ENCODE assay signal across 10 cellular contexts in genomic region chr11:96134622-96135021, GRCh38.
A peak's percentile ranks its signal among the peaks of the same experiment; 100 is the strongest.
DNase-seq lines count a peak whose midpoint lies in the region; ATAC-seq lines count a peak whose summit lies in the region.
"Had no signal": no experiment of that assay in that cellular context is flagged by ENCODE, and none has a peak within 500 bp of the region (broad histone marks: within the 10 kb centered on the region; RNA-seq: fewer than 3 reads in every experiment).

No MANE protein-coding gene starts in this region.

- DNase-seq in activated T-cell treated with anti-CD3 and anti-CD28 coated beads, Interleukin-2, amount 50 U/mL, for 24 hours, result no peak
- DNase-seq in activated T-cell treated with anti-CD3 and anti-CD28 coated beads, Interleukin-2, amount 50 U/mL, for 72 hours, result no peak
- DNase-seq in MV-4-11 (lab: John Stamatoyannopoulos, UW) (peak; percentile 87), fibroblast of peridontal ligament (ENCODE audit: extremely low read depth) (peak; percentile 60), NCI-H69 (lab: John Stamatoyannopoulos, UW) (no peak), globus pallidus (ENCODE audit: low spot score) (no peak), NCI-H1105 (lab: John Stamatoyannopoulos, UW) (no peak)
- DNase-seq: MM.1S had no signal

- no peaks in the 10 kb centered on the region for H3K36me3 ChIP-seq in subcutaneous abdominal adipose tissue (ENCODE audit: control insufficient read depth in 5 of 5, insufficient read depth in 5 of 5, low read length in 5 of 5)

- H3K4me3 Mint-ChIP-seq in activated T-cell treated with anti-CD3 and anti-CD28 coated beads, Interleukin-2, amount 50 U/mL, for 24 hours, result no peak overlapping the region
- no peak overlapping the region for H3K4me3 Mint-ChIP-seq in activated T-cell treated with anti-CD3 and anti-CD28 coated beads, Interleukin-2, amount 50 U/mL, for 72 hours

- no peaks in the 10 kb centered on the region for H3K9me3 ChIP-seq in subcutaneous abdominal adipose tissue (ENCODE audit: control insufficient read depth in 5 of 5, low read length in 5 of 5)

- peaks cover 76% of the 10 kb centered on the region for H3K4me1 Mint-ChIP-seq in activated T-cell treated with anti-CD3 and anti-CD28 coated beads, Interleukin-2, amount 50 U/mL, for 24 hours (ENCODE audit: low read depth)
- H3K4me1 Mint-ChIP-seq in activated T-cell treated with anti-CD3 and anti-CD28 coated beads, Interleukin-2, amount 50 U/mL, for 72 hours (ENCODE audit: low read depth), result peaks cover 81% of the 10 kb centered on the region

- peak overlapping the region; percentile 38 for H3K27ac ChIP-seq in subcutaneous abdominal adipose tissue (ENCODE audit: low read depth, low read length)
- H3K27ac ChIP-seq: SK-N-MC had no signal

- no peak overlapping the region for H3K4me3 ChIP-seq in subcutaneous abdominal adipose tissue (ENCODE audit: low read depth in 1 of 5, low read length in 5 of 5)
- H3K4me3 ChIP-seq: SK-N-MC had no signal

- H3K27me3 ChIP-seq in subcutaneous abdominal adipose tissue (ENCODE audit: control insufficient read depth in 5 of 5, insufficient read depth in 4 of 5, low read length in 5 of 5), result no peaks in the 10 kb centered on the region

- H3K36me3 Mint-ChIP-seq in activated T-cell treated with anti-CD3 and anti-CD28 coated beads, Interleukin-2, amount 50 U/mL, for 24 hours (ENCODE audit: low read depth), result peaks cover 55% of the 10 kb centered on the region
- H3K36me3 Mint-ChIP-seq in activated T-cell treated with anti-CD3 and anti-CD28 coated beads, Interleukin-2, amount 50 U/mL, for 72 hours (ENCODE audit: insufficient read depth in 2 of 2), result peaks cover 4 to 18% of the 10 kb centered on the region in 2 donors

- peaks cover 0 to 29% (median 19%) of the 10 kb centered on the region in 5 donors for H3K4me1 ChIP-seq in subcutaneous abdominal adipose tissue (ENCODE audit: control insufficient read depth in 5 of 5, insufficient read depth in 5 of 5, low read length in 5 of 5)

- H3K9ac ChIP-seq in subcutaneous abdominal adipose tissue (ENCODE audit: low read length in 5 of 5), result no peak overlapping the region

- H3K27ac Mint-ChIP-seq in activated T-cell treated with anti-CD3 and anti-CD28 coated beads, Interleukin-2, amount 50 U/mL, for 24 hours, result peak overlapping the region; percentile 50
- H3K27ac Mint-ChIP-seq in activated T-cell treated with anti-CD3 and anti-CD28 coated beads, Interleukin-2, amount 50 U/mL, for 72 hours, result no peak overlapping the region

- no peaks in the 10 kb centered on the region for H3K27me3 Mint-ChIP-seq in activated T-cell treated with anti-CD3 and anti-CD28 coated beads, Interleukin-2, amount 50 U/mL, for 24 hours
- no peaks in the 10 kb centered on the region for H3K27me3 Mint-ChIP-seq in activated T-cell treated with anti-CD3 and anti-CD28 coated beads, Interleukin-2, amount 50 U/mL, for 72 hours (ENCODE audit: low read depth)

- H3K9me3 Mint-ChIP-seq in activated T-cell treated with anti-CD3 and anti-CD28 coated beads, Interleukin-2, amount 50 U/mL, for 24 hours, result no peaks in the 10 kb centered on the region
- H3K9me3 Mint-ChIP-seq in activated T-cell treated with anti-CD3 and anti-CD28 coated beads, Interleukin-2, amount 50 U/mL, for 72 hours, result no peaks in the 10 kb centered on the region

- ATAC-seq in activated T-cell treated with anti-CD3 and anti-CD28 coated beads, Interleukin-2, amount 50 U/mL, for 72 hours (replicated peaks in 1 of 2), result no peak

Comparison
In these comparisons a context has a peak if more than half of its experiments do, and no peak if none do; other contexts are left out.
1. DNase-seq: peak in MV-4-11 (single experiment) and fibroblast of peridontal ligament (single experiment); none in activated T-cell treated with anti-CD3 and anti-CD28 coated beads, Interleukin-2, amount 50 U/mL, for 24 hours (single experiment), activated T-cell treated with anti-CD3 and anti-CD28 coated beads, Interleukin-2, amount 50 U/mL, for 72 hours (0 of 2), NCI-H69 (single experiment), globus pallidus (single experiment) and NCI-H1105 (single experiment).